In the genomic region with DNA sequence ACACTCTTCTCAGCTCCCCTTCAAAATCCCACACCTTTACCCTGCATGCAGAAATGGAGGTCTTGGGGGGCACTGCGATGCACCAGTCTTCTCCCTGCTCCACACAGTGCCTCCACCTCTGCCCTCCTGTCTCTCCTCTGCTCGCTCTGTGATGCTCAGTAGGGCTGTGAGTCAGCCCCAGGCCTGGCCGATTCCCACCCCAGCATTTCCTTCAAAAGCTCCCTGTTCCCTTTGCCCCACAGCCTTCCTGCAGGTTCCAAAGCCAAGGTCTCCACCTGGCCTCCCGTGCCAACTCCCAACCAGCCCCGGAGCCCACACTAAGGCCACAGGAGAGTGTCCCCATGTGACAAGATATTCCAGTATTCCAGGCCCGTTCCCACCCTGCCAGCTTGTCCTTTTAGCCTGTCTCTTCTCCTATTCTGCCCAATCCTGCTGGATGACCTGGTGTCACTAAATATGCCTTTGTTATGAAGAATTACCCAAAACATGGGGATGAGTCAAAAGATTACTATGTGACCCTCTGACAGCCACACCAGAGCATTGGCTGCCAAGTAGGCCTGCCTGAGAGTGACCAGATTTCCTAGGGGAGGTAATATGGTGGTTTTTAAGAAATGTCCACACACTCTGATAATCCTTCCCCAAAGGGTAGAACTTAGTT, we compare ENCODE assay signal across 15 cellular contexts.
DNase-seq lines count a peak whose midpoint lies in the region; TF ChIP-seq lines count a peak whose summit lies in the region.
"Had no signal": no experiment of that assay in that cellular context is flagged by ENCODE, and none has a peak within 500 bp of the region (broad histone marks: within the 10 kb centered on the region; RNA-seq: fewer than 3 reads in every experiment).

No MANE protein-coding gene starts in this region.

- no peaks in the 10 kb centered on the region for H3K9me3 Mint-ChIP-seq in H9

- H3K36me3 ChIP-seq in SJSA1: no peaks in the 10 kb centered on the region
- H3K36me3 ChIP-seq: breast epithelium, upper lobe of right lung had no signal

- H2BK5ac ChIP-seq in H9 (ENCODE audit: insufficient read length, low read length): no peak overlapping the region

- H3K4me1 Mint-ChIP-seq in H9: peaks cover 0 to 2% of the 10 kb centered on the region in 2 experiments; a peak in 1 of 4 replicates

- H3K27ac Mint-ChIP-seq in H9: peak overlapping the region in 2 of 3 experiments; percentile 3 to 45; a peak in 3 of 7 replicates
- H3K27ac Mint-ChIP-seq: activated naive CD4-positive, alpha-beta T cell treated with anti-CD3 and anti-CD28 coated beads, Interleukin-2, amount 50 U/mL, for 72 hours; naive B cell had no signal

- H3K36me3 Mint-ChIP-seq in H9 (ENCODE audit: insufficient read depth in 1 of 3, low read depth in 3 of 3): no peaks in the 10 kb centered on the region; a peak in 1 of 7 replicates

- H3K18ac ChIP-seq in H9 (ENCODE audit: insufficient read length, low read depth, low read length): no peak overlapping the region

- H2BK15ac ChIP-seq in H9 (ENCODE audit: low read depth, low read length): no peak overlapping the region

- H2BK20ac ChIP-seq in H9 (ENCODE audit: low read depth, low read length, poor library complexity, severe bottlenecking): no peak overlapping the region

- no peak overlapping the region for H4K91ac ChIP-seq in H9 (ENCODE audit: insufficient read length, low read depth, low read length)

- no peak overlapping the region for H3K4ac ChIP-seq in H9 (ENCODE audit: low read depth, low read length)

- H3K4me2 ChIP-seq in H9 (ENCODE audit: insufficient read depth, insufficient read length, low read length): no peak overlapping the region

- H3K9me3 ChIP-seq in H9 (ENCODE audit: control insufficient read depth, low read depth, low read length) (no peaks in the 10 kb centered on the region), SJSA1 (replicated peaks) (peaks cover 9% of the 10 kb centered on the region)
- H3K9me3 ChIP-seq: upper lobe of right lung had no signal

- H2BK120ac ChIP-seq in H9 (ENCODE audit: low read depth, low read length, poor library complexity, severe bottlenecking): no peak overlapping the region

- H3K27me3 Mint-ChIP-seq in H9 (ENCODE audit: low read depth): peaks cover 26% of the 10 kb centered on the region

- H3K4me1 ChIP-seq in H9 (ENCODE audit: insufficient read depth, low read length): no peaks in the 10 kb centered on the region
- peaks cover 56% of the 10 kb centered on the region for H3K4me1 ChIP-seq in SJSA1 (replicated peaks)
- H3K4me1 ChIP-seq: breast epithelium, foreskin keratinocyte, upper lobe of right lung had no signal

- no peaks in the 10 kb centered on the region for H3K23me2 ChIP-seq in H9 (ENCODE audit: insufficient read length, low read depth, low read length, poor library complexity, severe bottlenecking)

- no peaks in the 10 kb centered on the region for H3K79me1 ChIP-seq in H9 (ENCODE audit: insufficient read depth, low read depth, low read length, poor library complexity, severe bottlenecking)

- no peaks in the 10 kb centered on the region for H4K20me1 ChIP-seq in H9 (ENCODE audit: control insufficient read depth, insufficient read depth, insufficient read length)

- no peak overlapping the region for H3T11ph ChIP-seq in H9 (ENCODE audit: low read length)

- no peak overlapping the region for H3K4me3 Mint-ChIP-seq in H9
- H3K4me3 Mint-ChIP-seq: naive B cell had no signal

- DNase-seq in A172 (ENCODE audit: low spot score): peak; percentile 59
- no peak for DNase-seq in H9
- peak; percentile 78 to 94 for DNase-seq in SJSA1 (ENCODE audit: low read depth in 1 of 2, low spot score in 2 of 2)
- DNase-seq in fibroblast of villous mesenchyme (ENCODE audit: low read depth): peak; percentile 62
- no peak for DNase-seq in cerebellar nuclear complex (lab: John Stamatoyannopoulos, UW)
- DNase-seq in NCI-H82 (lab: John Stamatoyannopoulos, UW): no peak
- no peak for DNase-seq in cerebellum (ENCODE audit: low spot score)
- DNase-seq in NCI-H2171 treated with DMSO at 0.1 percent for 48 hours (lab: John Stamatoyannopoulos, UW): no peak
- DNase-seq: activated T-cell treated with anti-CD3 and anti-CD28 coated beads, Interleukin-2, amount 50 U/mL, for 48 hours; foreskin keratinocyte; naive B cell; stimulated activated naive CD8-positive, alpha-beta T cell treated with anti-CD3 and anti-CD28 coated beads, Interleukin-15, Interleukin-2, amounts not matched to agents 100 U/mL and 50 U/mL, for 24 hours; upper lobe of right lung had no signal

- H2AFZ ChIP-seq in H9 (ENCODE audit: low read length): no peak overlapping the region

- WGBS in H9 (ENCODE audit: extremely low coverage, insufficient read length, low lambda C conversion rate): no CpG with 5 or more reads among the region's 6 CpGs

- H3K27me3 ChIP-seq in H9 (ENCODE audit: insufficient read depth, low read length) (no peaks in the 10 kb centered on the region; the same call in 1 of the 2 replicates), SJSA1 (replicated peaks) (no peaks in the 10 kb centered on the region)
- H3K27me3 ChIP-seq: breast epithelium, upper lobe of right lung had no signal

- H4K5ac ChIP-seq in H9 (ENCODE audit: insufficient read length, low read depth, low read length): no peak overlapping the region

- H3K27ac ChIP-seq in H9 (ENCODE audit: insufficient read length, low read depth, low read length) (no peak overlapping the region), SJSA1 (peak overlapping the region; percentile 95)
- H3K27ac ChIP-seq: breast epithelium, foreskin keratinocyte, upper lobe of right lung had no signal

- no peak for TF ChIP-seq CTCF in H9 (conservative IDR thresholded peaks at IDR 0.05)
- no peak for TF ChIP-seq CTCF in fibroblast of villous mesenchyme (IDR thresholded peaks at IDR 0.05; ENCODE audit: insufficient read depth, low read depth, low read length)

- H2BK12ac ChIP-seq in H9 (ENCODE audit: insufficient read length, low read depth, low read length): no peak overlapping the region

- peak overlapping the region; percentile 9; the same call in 1 of the 2 replicates for H3K14ac ChIP-seq in H9 (ENCODE audit: insufficient read depth, low read length)

- H3K56ac ChIP-seq in H9 (ENCODE audit: insufficient read length, low read depth, low read length): no peak overlapping the region

- no peak overlapping the region for H2AK5ac ChIP-seq in H9 (ENCODE audit: insufficient read length, low read length)

- H3K79me2 ChIP-seq in H9 (ENCODE audit: insufficient read depth, low read length): no peaks in the 10 kb centered on the region

- H3K9ac ChIP-seq in H9 (ENCODE audit: extremely low read depth, insufficient read length, low read length): no peak overlapping the region

- H3K4me3 ChIP-seq in SJSA1 (no peak overlapping the region), fibroblast of villous mesenchyme (ENCODE audit: low read depth, low read length) (no peak overlapping the region)
- H3K4me3 ChIP-seq: breast epithelium, upper lobe of right lung had no signal

- no peak overlapping the region for H4K8ac ChIP-seq in H9 (replicated peaks; ENCODE audit: insufficient read length, low read depth, low read length)

- H3K23ac ChIP-seq in H9 (ENCODE audit: insufficient read length, low read depth, low read length): no peak overlapping the region

Comparison
In these comparisons a context has a peak if more than half of its experiments do, and no peak if none do; other contexts are left out.
1. DNase-seq: peak in A172 (single experiment), SJSA1 (2 of 2) and fibroblast of villous mesenchyme (single experiment); none in H9 (single experiment), cerebellar nuclear complex (0 of 2), NCI-H82 (single experiment), cerebellum (single experiment) and NCI-H2171 treated with DMSO at 0.1 percent for 48 hours (single experiment).